13 cellular contexts compared by ENCODE assay signal in genomic region chr7:100489121-100489520, GRCh38. TPM values are rescaled to one million over a fixed set of nuclear protein-coding genes. Genes with fewer than 3 reads are reported as not detected.
"Had no signal": no experiment of that assay in that cellular context is flagged by ENCODE, and none has a peak within 500 bp of the region (broad histone marks: within the 10 kb centered on the region; RNA-seq: fewer than 3 reads in every experiment).

No MANE protein-coding gene starts in this region.

- H3K4me3 Mint-ChIP-seq: activated CD4-positive, alpha-beta memory T cell treated with anti-CD3 and anti-CD28 coated beads, Interleukin-2, amount 10 ng/mL, durations not matched to agents 7 days and 5 days; central memory CD8-positive, alpha-beta T cell; immature natural killer cell; natural killer cell had no signal

- ATAC-seq: natural killer cell had no signal

- H3K4me3 ChIP-seq: esophagus muscularis mucosa, ovary, sigmoid colon, SJCRH30, stomach, tibial artery had no signal

- H3K36me3 Mint-ChIP-seq: immature natural killer cell, natural killer cell had no signal

- H3K27ac ChIP-seq: esophagus muscularis mucosa, ovary, sigmoid colon, SJCRH30, stomach, tibial artery had no signal

- H3K9me3 Mint-ChIP-seq: activated CD4-positive, alpha-beta memory T cell treated with anti-CD3 and anti-CD28 coated beads, Interleukin-2, amount 10 ng/mL, durations not matched to agents 7 days and 5 days; central memory CD8-positive, alpha-beta T cell; immature natural killer cell; natural killer cell had no signal

- DNase-seq: immature natural killer cell; natural killer cell; sigmoid colon; stimulated activated CD4-positive, alpha-beta T cell treated with anti-CD3 and anti-CD28 coated beads, Interleukin-12 subunit alpha, Interleukin-12 subunit beta, amount 100 ng/mL, for 4 hours; T-helper 9 cell; tibial artery had no signal

- H3K27me3 ChIP-seq: ovary had no signal

- H3K27ac Mint-ChIP-seq: activated CD4-positive, alpha-beta memory T cell treated with anti-CD3 and anti-CD28 coated beads, Interleukin-2, amount 10 ng/mL, durations not matched to agents 7 days and 5 days; immature natural killer cell; natural killer cell had no signal

- H3K9me3 ChIP-seq: esophagus muscularis mucosa, ovary, sigmoid colon, SJCRH30, stomach, tibial artery had no signal

- H3K36me3 ChIP-seq: ovary, sigmoid colon, SJCRH30, stomach, tibial artery had no signal

RNA-seq across cellular contexts. Expression of gene NYAP1, which starts 5.4 kb away (rescaled TPM):
- polyA plus RNA-seq: immature natural killer cell had no signal

RNA-seq across cellular contexts. Expression of gene SPACDR, which starts 25.1 kb away (rescaled TPM):
- total RNA-seq: fibroblast of villous mesenchyme, SJCRH30 had no signal
